In genomic region chr1:224851850-224852261, GRCh38 we compare ENCODE assay signal across 3 cellular contexts.
TF ChIP-seq lines count a peak whose summit lies in the region.

No MANE protein-coding gene starts in this region.

TF ChIP-seq in SK-N-SH treated with all-trans-retinoic acid at 6 μM for 48 hours, 23 proteins besides CTCF, POLR2A, EP300 and RAD21 (continued from another document):
- TF ChIP-seq POU6F1 (CRISPR knock-in tag; IDR thresholded peaks at IDR 0.05; ENCODE audit: borderline replicate concordance, low read depth) (no peak), ZNF70 (CRISPR knock-in tag; IDR thresholded peaks at IDR 0.05) (no peak), GLIS3 (CRISPR knock-in tag; IDR thresholded peaks at IDR 0.05) (no peak), ARNTL (CRISPR knock-in tag; IDR thresholded peaks at IDR 0.05; ENCODE audit: borderline replicate concordance, low read depth) (no peak)

TF ChIP-seq in SK-N-SH, 30 proteins besides CTCF, POLR2A, EP300 and RAD21 (continued from another document):
- no peak for TF ChIP-seq PBX3 (IDR thresholded peaks at IDR 0.05)
- TF ChIP-seq RXRA (IDR thresholded peaks at IDR 0.05; ENCODE audit: borderline replicate concordance, low read depth), result no peak
- TF ChIP-seq NFIC (IDR thresholded peaks at IDR 0.05; ENCODE audit: borderline replicate concordance), result no peak
- no peak for TF ChIP-seq FOXJ3 (CRISPR knock-in tag; IDR thresholded peaks at IDR 0.05)
- TF ChIP-seq TEAD4 (IDR thresholded peaks at IDR 0.05; ENCODE audit: borderline replicate concordance, insufficient read depth), result no peak
- TF ChIP-seq ZBTB33 (IDR thresholded peaks at IDR 0.05; ENCODE audit: borderline replicate concordance, low read depth), result no peak
- TF ChIP-seq MEF2A (IDR thresholded peaks at IDR 0.05; ENCODE audit: borderline replicate concordance, low read depth), result no peak
- no peak for TF ChIP-seq TAF1 (IDR thresholded peaks at IDR 0.05; ENCODE audit: borderline replicate concordance, low read depth, low read length)

TF ChIP-seq in GM23338, 12 proteins besides CTCF, POLR2A, EP300 and RAD21 (continued from another document):
- TF ChIP-seq ZNF462 (CRISPR knock-in tag; IDR thresholded peaks at IDR 0.05) (no peak), REST (IDR thresholded peaks at IDR 0.05; ENCODE audit: unreplicated experiment) (no peak), EZH2phosphoT487 (IDR thresholded peaks at IDR 0.05; ENCODE audit: unreplicated experiment) (no peak), ZNF114 (CRISPR knock-in tag; IDR thresholded peaks at IDR 0.05) (no peak), EZH2 (IDR thresholded peaks at IDR 0.05; ENCODE audit: low read depth, unreplicated experiment) (no peak), CREB1 (CRISPR knock-in tag; IDR thresholded peaks at IDR 0.05; ENCODE audit: low read depth) (no peak), POLR2AphosphoS5 (IDR thresholded peaks at IDR 0.05; ENCODE audit: low read depth) (no peak), ETS1 (IDR thresholded peaks at IDR 0.05) (no peak)
